ENCODE assay signal across 15 cellular contexts in the genomic region with DNA sequence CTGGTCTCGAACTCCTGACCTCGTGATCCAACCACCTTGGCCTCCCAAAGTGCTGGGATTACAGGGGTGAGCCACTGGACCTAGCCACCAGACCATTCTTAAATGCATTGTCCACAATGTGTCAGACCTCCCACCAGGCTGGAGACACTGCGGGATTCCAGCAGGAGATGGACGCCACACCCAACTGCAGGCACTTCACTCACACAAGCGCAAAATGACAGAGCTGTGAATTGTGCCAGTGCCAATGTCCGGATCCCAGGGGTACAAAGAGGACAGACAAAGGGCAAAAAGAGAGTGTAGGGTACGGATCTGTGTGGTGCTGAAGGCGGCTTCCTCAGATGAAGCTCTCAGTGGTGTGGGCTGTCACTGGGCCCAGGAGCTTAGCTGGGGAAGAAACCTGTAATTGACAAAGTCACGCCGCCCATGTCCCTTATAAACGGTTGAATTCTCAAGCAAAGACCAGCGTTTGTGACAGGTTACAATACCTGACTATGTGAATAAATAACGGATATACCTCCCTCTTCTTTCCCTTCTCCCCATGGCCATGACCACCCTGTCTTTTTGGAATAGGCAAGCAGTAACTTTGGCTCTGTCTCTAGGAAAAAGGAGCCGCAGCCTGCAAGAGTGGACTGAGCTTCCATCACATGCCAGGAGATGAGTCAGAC. TPM values are rescaled to one million over a fixed set of nuclear protein-coding genes. Genes with fewer than 3 reads are reported as not detected.
DNase-seq lines count a peak whose midpoint lies in the region; ATAC-seq and TF ChIP-seq lines count a peak whose summit lies in the region.
"Had no signal": no experiment of that assay in that cellular context is flagged by ENCODE, and none has a peak within 500 bp of the region (broad histone marks: within the 10 kb centered on the region; RNA-seq: fewer than 3 reads in every experiment).

No MANE protein-coding gene starts in this region.

- H3K27ac ChIP-seq in brain microvascular endothelial cell, result peak overlapping the region; percentile 67
- H3K27ac ChIP-seq: C4-2B had no signal

- H3K27ac Mint-ChIP-seq in nephron progenitor cell, result peak overlapping the region; percentile 97
- H3K27ac Mint-ChIP-seq: activated CD8-positive, alpha-beta T cell treated with anti-CD3 and anti-CD28 coated beads, Interleukin-2, amount 10 ng/mL, durations not matched to agents 7 days and 5 days had no signal

- H3K9me3 Mint-ChIP-seq in nephron progenitor cell, result peaks cover 23% of the 10 kb centered on the region
- H3K9me3 Mint-ChIP-seq: central memory CD8-positive, alpha-beta T cell had no signal

- peaks cover 90% of the 10 kb centered on the region for H3K4me1 Mint-ChIP-seq in nephron progenitor cell

- no peaks in the 10 kb centered on the region for H3K36me3 ChIP-seq in brain microvascular endothelial cell (replicated peaks)

- H3K36me3 Mint-ChIP-seq in nephron progenitor cell (ENCODE audit: low read depth), result peaks cover 39% of the 10 kb centered on the region

- TF ChIP-seq CTCF in brain microvascular endothelial cell (IDR thresholded peaks at IDR 0.05; ENCODE audit: low read depth, low read length, missing control alignments) (no peak), nephron progenitor cell (IDR thresholded peaks at IDR 0.05) (no peak)

- peak overlapping the region; percentile 44 for H3K4me3 Mint-ChIP-seq in nephron progenitor cell
- H3K4me3 Mint-ChIP-seq: activated CD8-positive, alpha-beta T cell treated with anti-CD3 and anti-CD28 coated beads, Interleukin-2, amount 10 ng/mL, durations not matched to agents 7 days and 5 days; central memory CD8-positive, alpha-beta T cell had no signal

- no peaks in the 10 kb centered on the region for H3K27me3 ChIP-seq in brain microvascular endothelial cell (replicated peaks)

- H3K4me3 ChIP-seq in brain microvascular endothelial cell (ENCODE audit: low read depth, low read length), result no peak overlapping the region

- ATAC-seq in GM21786 (IDR thresholded peaks at IDR 0.05; ENCODE audit: unreplicated experiment) (no peak), HG03565 (IDR thresholded peaks at IDR 0.05; ENCODE audit: unreplicated experiment) (no peak)
- ATAC-seq: activated CD8-positive, alpha-beta T cell treated with anti-CD3 and anti-CD28 coated beads, Interleukin-2, amount 10 ng/mL, durations not matched to agents 7 days and 5 days had no signal

- in situ Hi-C loops in brain microvascular endothelial cell (cut with HindIII; ENCODE audit: low pct_ligation_motif_present, low sequenced_read_pairs), result no loop called here

- peaks cover 7% of the 10 kb centered on the region for H3K27me3 Mint-ChIP-seq in nephron progenitor cell (ENCODE audit: low read depth, poor library complexity)

- DNase-seq in AG08395 (ENCODE audit: low spot score) (peak; percentile 94), M059J (ENCODE audit: low read depth) (peak; percentile 94), brain microvascular endothelial cell (no peak), nephron progenitor cell (peak; percentile 18), iPS-NIHi7 (ENCODE audit: extremely low spot score) (no peak), HCEC 1CT (no peak)
- DNase-seq: activated CD8-positive, alpha-beta T cell treated with anti-CD3 and anti-CD28 coated beads, Interleukin-2, amount 10 ng/mL, durations not matched to agents 7 days and 5 days; activated effector memory CD4-positive, alpha-beta T cell treated with anti-CD3 and anti-CD28 coated beads, Interleukin-2, amount 50 U/mL, for 16 hours; mesendoderm; stimulated activated naive CD4-positive, alpha-beta T cell treated with Interleukin-2 at 50 U/mL for 16 hours had no signal

RNA-seq across cellular contexts. Expression of gene HS3ST3A1, which starts 40.0 kb away (rescaled TPM):
- 1.8 and 3.6 TPM in 2 replicates for total RNA-seq in M059J (2014; rRNA removed; shearing (Covaris generic))
- total RNA-seq: activated CD8-positive, alpha-beta T cell treated with anti-CD3 and anti-CD28 coated beads, Interleukin-2, amount 10 ng/mL, durations not matched to agents 7 days and 5 days; pulmonary artery endothelial cell had no signal

Comparison
In these comparisons a context has a peak if more than half of its experiments do, and no peak if none do; other contexts are left out.
1. DNase-seq: peak in AG08395 (single experiment), M059J (single experiment) and nephron progenitor cell (single experiment); none in brain microvascular endothelial cell (single experiment), iPS-NIHi7 (single experiment) and HCEC 1CT (single experiment).